In the genomic region with DNA sequence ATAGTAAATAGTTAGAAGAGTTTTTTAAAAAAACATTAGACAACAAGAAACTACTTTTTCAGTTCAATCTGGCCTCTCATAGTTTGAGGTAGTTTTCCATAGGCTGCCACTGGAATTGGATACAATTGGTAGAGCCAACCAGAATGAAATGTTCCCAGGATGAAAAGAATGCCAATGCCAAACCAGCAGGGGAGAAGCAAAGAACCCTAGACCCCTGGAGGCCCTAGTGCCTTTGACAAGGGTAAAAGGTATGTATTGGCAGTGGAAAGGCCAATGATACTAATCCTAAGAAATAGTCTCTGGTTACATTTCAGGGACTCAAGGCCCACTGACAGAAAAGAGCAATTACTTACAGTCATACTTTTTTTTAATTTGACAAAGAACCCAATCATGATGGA, we compare ENCODE assay signal across 21 cellular contexts.
"Had no signal": no experiment of that assay in that cellular context is flagged by ENCODE, and none has a peak within 500 bp of the region (broad histone marks: within the 10 kb centered on the region; RNA-seq: fewer than 3 reads in every experiment).

No MANE protein-coding gene starts in this region.

- H3K27me3 Mint-ChIP-seq: T-helper 17 cell had no signal

- H3K4me3 ChIP-seq: gastrocnemius medialis, heart left ventricle, left lung, mucosa of descending colon, ovary, stomach, testis, upper lobe of right lung had no signal

- H3K27me3 ChIP-seq: gastrocnemius medialis, heart left ventricle, left lung, ovary, stomach, testis had no signal

- H3K27ac Mint-ChIP-seq: activated CD4-positive, alpha-beta memory T cell treated with anti-CD3 and anti-CD28 coated beads for 36 hours; activated CD4-positive, alpha-beta T cell treated with anti-CD3 and anti-CD28 coated beads for 36 hours; activated naive CD8-positive, alpha-beta T cell; naive B cell; T-helper 17 cell had no signal

- H3K4me1 ChIP-seq: gastrocnemius medialis, heart left ventricle, left lung, stomach, upper lobe of right lung had no signal

- H3K27ac ChIP-seq: left lung, stomach, upper lobe of right lung, VCaP had no signal

- H3K9me3 ChIP-seq: gastrocnemius medialis, heart left ventricle, left lung, mucosa of descending colon, ovary, stomach, testis, upper lobe of right lung had no signal

- H3K4me1 Mint-ChIP-seq: activated CD4-positive, alpha-beta T cell treated with anti-CD3 and anti-CD28 coated beads for 36 hours; naive B cell had no signal

- ATAC-seq: activated CD4-positive, alpha-beta T cell treated with anti-CD3 and anti-CD28 coated beads for 36 hours; gastrocnemius medialis; left lung; mucosa of descending colon; T-helper 17 cell; upper lobe of right lung had no signal

- DNase-seq: activated CD4-positive, alpha-beta memory T cell treated with anti-CD3 and anti-CD28 coated beads for 36 hours; activated CD4-positive, alpha-beta T cell treated with anti-CD3 and anti-CD28 coated beads for 36 hours; cerebellar nuclear complex; cortex of kidney; effector CD4-positive, alpha-beta T cell; gastrocnemius medialis; kidney; left lung; mammary epithelial cell; mucosa of descending colon; naive B cell; small intestine; stimulated activated CD4-positive, alpha-beta T cell treated with anti-CD3 and anti-CD28 coated beads, Interleukin-4, amount 100 ng/mL, for 1 hour; stomach; T-helper 17 cell; upper lobe of right lung had no signal

- H3K36me3 ChIP-seq: gastrocnemius medialis, heart left ventricle, left lung, ovary, stomach, upper lobe of right lung had no signal

- H3K4me3 Mint-ChIP-seq: activated CD4-positive, alpha-beta memory T cell treated with anti-CD3 and anti-CD28 coated beads for 36 hours; activated CD4-positive, alpha-beta T cell treated with anti-CD3 and anti-CD28 coated beads for 36 hours; activated naive CD8-positive, alpha-beta T cell; naive B cell; T-helper 17 cell had no signal

- H3K9me3 Mint-ChIP-seq: activated CD4-positive, alpha-beta memory T cell treated with anti-CD3 and anti-CD28 coated beads for 36 hours had no signal
